In genomic region chr14:92677087-92677668, GRCh38 we compare ENCODE assay signal across 10 cellular contexts.
DNase-seq lines count a peak whose midpoint lies in the region; ATAC-seq and TF ChIP-seq lines count a peak whose summit lies in the region.
"Had no signal": no experiment of that assay in that cellular context is flagged by ENCODE, and none has a peak within 500 bp of the region (broad histone marks: within the 10 kb centered on the region; RNA-seq: fewer than 3 reads in every experiment).

No MANE protein-coding gene starts in this region.

- intact Hi-C loops in left cardiac atrium (cut with DNase I) (no loop called here), A673 (cut with micrococcal nuclease; ENCODE audit: unreplicated experiment) (no loop called here), breast epithelium (cut with DNase I; ENCODE audit: low total_unique reads) (no loop called here)

- H3K27ac ChIP-seq in A673 (ENCODE audit: low read depth, low read length, poor library complexity, severe bottlenecking): no peak overlapping the region
- no peak overlapping the region for H3K27ac ChIP-seq in breast epithelium
- H3K27ac ChIP-seq: 22Rv1 had no signal

- no peaks in the 10 kb centered on the region for H3K9me3 Mint-ChIP-seq in T-helper 1 cell treated with Interleukin-12 subunit alpha and Interleukin-12 subunit beta and Interleukin-4 antibody, amounts not matched to agents 30 μg/mL and 1 μg/mL, for 36 hours

- TF ChIP-seq POLR2A in breast epithelium (IDR thresholded peaks at IDR 0.05): no peak

- H3K36me3 ChIP-seq in A673 (ENCODE audit: insufficient read depth, low read length, poor library complexity, severe bottlenecking) (no peaks in the 10 kb centered on the region), BE2C (no peaks in the 10 kb centered on the region), breast epithelium (no peaks in the 10 kb centered on the region)

- DNase-seq in T-helper 1 cell (no peak), NOMO-1 treated with dmso at 0.1 percent for 144 hours (lab: John Stamatoyannopoulos, UW; ENCODE audit: unreplicated experiment) (peak; percentile 61), left cardiac atrium (no peak), A673 (ENCODE audit: low spot score) (no peak), BE2C (no peak), breast epithelium (ENCODE audit: low spot score in 2 of 2) (no peak)

- H3K27ac Mint-ChIP-seq in T-helper 1 cell treated with Interleukin-12 subunit alpha and Interleukin-12 subunit beta and Interleukin-4 antibody, amounts not matched to agents 30 μg/mL and 1 μg/mL, for 36 hours: peak overlapping the region; percentile 1

- peak; percentile 84 for ATAC-seq in HG02623 (IDR thresholded peaks at IDR 0.05; ENCODE audit: unreplicated experiment)
- peak; percentile 25 to 56 for ATAC-seq in left cardiac atrium
- ATAC-seq: Panc1 had no signal

- POLR2A ChIA-PET in A673 (lab: Charles Lee; ENCODE audit: low non-redundant PET): no interaction called here

- H3K4me3 ChIP-seq in A673 (ENCODE audit: low read depth, low read length, poor library complexity, severe bottlenecking): no peak overlapping the region
- H3K4me3 ChIP-seq in BE2C (ENCODE audit: low read depth, low read length): no peak overlapping the region
- H3K4me3 ChIP-seq in breast epithelium: no peak overlapping the region

- H3K27me3 ChIP-seq in A673 (replicated peaks; ENCODE audit: insufficient read depth, low read depth, low read length, poor library complexity) (no peaks in the 10 kb centered on the region), BE2C (no peaks in the 10 kb centered on the region), breast epithelium (no peaks in the 10 kb centered on the region)

- H3K9me3 ChIP-seq in A673 (ENCODE audit: low read depth, low read length, poor library complexity, severe bottlenecking): no peaks in the 10 kb centered on the region
- 0 out of 2 replicates have a peak, but pooled peaks cover 2% of the 10 kb centered on the region for H3K9me3 ChIP-seq in BE2C
- no peaks in the 10 kb centered on the region for H3K9me3 ChIP-seq in breast epithelium

- no TSS peak for BruUV-seq in A673 (replicated peaks; lab: Mats Ljungman, UMichigan)

- TF ChIP-seq CTCF in A673 (conservative IDR thresholded peaks at IDR 0.05; ENCODE audit: low read depth, low read length): no peak
- no peak for TF ChIP-seq CTCF in BE2C (IDR thresholded peaks at IDR 0.05; ENCODE audit: low read depth, low read length)
- no peak for TF ChIP-seq CTCF in breast epithelium (IDR thresholded peaks at IDR 0.05)

- H3K4me1 ChIP-seq in A673 (ENCODE audit: insufficient read depth, low read length, poor library complexity, severe bottlenecking) (no peaks in the 10 kb centered on the region), BE2C (no peaks in the 10 kb centered on the region), breast epithelium (no peaks in the 10 kb centered on the region)

- peaks cover 29% of the 10 kb centered on the region for H3K4me1 Mint-ChIP-seq in T-helper 1 cell treated with Interleukin-12 subunit alpha and Interleukin-12 subunit beta and Interleukin-4 antibody, amounts not matched to agents 30 μg/mL and 1 μg/mL, for 36 hours (ENCODE audit: low read depth)

- H3K27me3 Mint-ChIP-seq in T-helper 1 cell treated with Interleukin-12 subunit alpha and Interleukin-12 subunit beta and Interleukin-4 antibody, amounts not matched to agents 30 μg/mL and 1 μg/mL, for 36 hours (ENCODE audit: low read depth): no peaks in the 10 kb centered on the region

- CTCF ChIA-PET in A673 (lab: Charles Lee): no interaction called here

- H3K36me3 Mint-ChIP-seq in T-helper 1 cell treated with Interleukin-12 subunit alpha and Interleukin-12 subunit beta and Interleukin-4 antibody, amounts not matched to agents 30 μg/mL and 1 μg/mL, for 36 hours (ENCODE audit: low read depth): peaks cover 48% of the 10 kb centered on the region

- H3K4me3 Mint-ChIP-seq in T-helper 1 cell treated with Interleukin-12 subunit alpha and Interleukin-12 subunit beta and Interleukin-4 antibody, amounts not matched to agents 30 μg/mL and 1 μg/mL, for 36 hours: no peak overlapping the region
